In the genomic region with DNA sequence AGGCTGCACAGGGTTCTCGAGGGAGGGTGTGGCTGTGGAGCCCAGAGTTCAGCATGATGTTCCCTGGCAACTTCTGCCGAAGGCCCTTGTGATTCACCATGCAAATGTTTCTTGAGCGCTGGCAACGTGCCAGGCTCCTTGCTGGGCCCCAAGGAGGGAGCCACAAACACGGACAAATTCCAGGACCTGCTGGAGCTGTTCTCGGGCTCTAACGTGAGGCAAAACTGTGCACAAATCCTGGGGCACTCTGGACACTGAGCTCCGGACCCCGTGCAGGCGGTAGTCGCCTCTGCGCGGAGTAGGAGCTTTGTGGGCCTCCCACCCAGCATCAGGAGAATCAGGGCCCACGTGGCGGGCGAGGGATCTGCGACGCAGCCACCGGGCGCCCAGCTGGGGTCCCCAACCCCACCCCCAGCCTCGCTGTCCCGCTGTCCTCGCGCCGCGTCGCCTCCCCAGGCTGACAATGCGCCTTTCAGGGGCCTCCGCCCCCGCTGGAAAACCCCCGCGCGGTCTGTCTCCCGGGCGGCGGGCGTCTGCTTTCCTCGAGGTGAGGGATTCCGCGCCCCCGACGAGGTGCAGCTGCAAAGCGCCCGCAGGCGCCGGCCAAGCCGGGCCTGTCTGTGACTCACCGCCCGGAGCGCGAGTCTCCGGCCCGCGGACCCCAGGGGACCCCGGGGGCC, we compare ENCODE assay signal across 8 cellular contexts. TPM values are rescaled to one million over a fixed set of nuclear protein-coding genes. Genes with fewer than 3 reads are reported as not detected.
A peak's percentile ranks its signal among the peaks of the same experiment; 100 is the strongest.
DNase-seq lines count a peak whose midpoint lies in the region; ATAC-seq lines count a peak whose summit lies in the region.

No MANE protein-coding gene starts in this region.

- WGBS in trophoblast cell (ENCODE audit: extremely low coverage, insufficient coverage, insufficient read length), result no CpG with 5 or more reads among the region's 55 CpGs

- no peaks in the 10 kb centered on the region for H3K79me2 ChIP-seq in trophoblast cell (ENCODE audit: control insufficient read depth, insufficient read depth, low read length, poor library complexity)

- H3K36me3 ChIP-seq in NT2/D1 (ENCODE audit: insufficient read depth, insufficient read length, low read length) (no peaks in the 10 kb centered on the region), trophoblast cell (ENCODE audit: control insufficient read depth in 1 of 2, insufficient read depth in 2 of 2, low read length in 2 of 2) (no peaks in the 10 kb centered on the region)

- no peaks in the 10 kb centered on the region; the same call in 1 of the 2 replicates for H3K9me3 ChIP-seq in NT2/D1 (ENCODE audit: insufficient read depth, low read length)
- H3K9me3 ChIP-seq in trophoblast cell (ENCODE audit: insufficient read depth, low read depth, low read length), result no peaks in the 10 kb centered on the region

- no peak overlapping the region for H3K23ac ChIP-seq in trophoblast cell (ENCODE audit: low read length)

- DNase-seq in GM03348 (ENCODE audit: low spot score), result peak; percentile 69
- peak; percentile 23 for DNase-seq in NT2/D1 (ENCODE audit: low read depth, low spot score)
- peak; percentile 70 for DNase-seq in fibroblast of gingiva (ENCODE audit: low read depth)
- DNase-seq in trophoblast cell, result peak; percentile 93 to 96
- no peak for DNase-seq in stimulated activated CD4-positive, alpha-beta T cell treated with anti-CD3 and anti-CD28 coated beads, Interleukin-2, amount 100 ng/mL, for 48 hours
- no peak for DNase-seq in NCI-H2107 treated with DMSO at 0.1 percent for 48 hours (lab: John Stamatoyannopoulos, UW; ENCODE audit: unreplicated experiment)

- H3K27ac ChIP-seq in trophoblast cell (ENCODE audit: low read depth, low read length), result no peak overlapping the region

- no peak overlapping the region for H2AK5ac ChIP-seq in trophoblast cell (ENCODE audit: low read length)

- no peak for ATAC-seq in HG03571 (IDR thresholded peaks at IDR 0.05; ENCODE audit: unreplicated experiment)
- no peak for ATAC-seq in HG03442 (IDR thresholded peaks at IDR 0.05; ENCODE audit: unreplicated experiment)

- no peak overlapping the region for H3K4ac ChIP-seq in trophoblast cell (ENCODE audit: low read depth, low read length)

- peak overlapping the region; percentile 2 for H2BK12ac ChIP-seq in trophoblast cell (ENCODE audit: low read length)

- peak overlapping the region; percentile 47 for H3K9ac ChIP-seq in NT2/D1 (ENCODE audit: insufficient read length, low read depth)
- H3K9ac ChIP-seq in trophoblast cell (ENCODE audit: low read length), result no peak overlapping the region

- peaks cover 11% of the 10 kb centered on the region for H3K4me1 ChIP-seq in NT2/D1 (ENCODE audit: insufficient read depth, insufficient read length)
- peaks cover 23 to 28% of the 10 kb centered on the region in 2 experiments for H3K4me1 ChIP-seq in trophoblast cell (ENCODE audit: control insufficient read depth in 1 of 2, insufficient read depth in 2 of 2, low read length in 2 of 2)

- H3K4me3 ChIP-seq in NT2/D1 (ENCODE audit: insufficient read length, low read depth) (no peak overlapping the region), trophoblast cell (ENCODE audit: low read depth, low read length) (no peak overlapping the region)

- no peak overlapping the region for H3K4me2 ChIP-seq in trophoblast cell (ENCODE audit: low read length)

- H2BK120ac ChIP-seq in trophoblast cell (ENCODE audit: insufficient read depth, low read length, poor library complexity), result peak overlapping the region; percentile 23

- no peak overlapping the region for H3K14ac ChIP-seq in trophoblast cell (ENCODE audit: low read length)

- H2BK5ac ChIP-seq in trophoblast cell (ENCODE audit: low read depth, low read length, poor library complexity), result no peak overlapping the region

- no peak overlapping the region for H3K18ac ChIP-seq in trophoblast cell (ENCODE audit: low read length)

- H4K12ac ChIP-seq in trophoblast cell (ENCODE audit: low read depth, low read length), result no peak overlapping the region

- H4K91ac ChIP-seq in trophoblast cell (ENCODE audit: low read depth, low read length), result peak overlapping the region; percentile 28

- peaks cover 9% of the 10 kb centered on the region for H3K79me1 ChIP-seq in trophoblast cell (ENCODE audit: low read length)

- H3K27me3 ChIP-seq in NT2/D1 (ENCODE audit: insufficient read depth, insufficient read length), result no peaks in the 10 kb centered on the region
- H3K27me3 ChIP-seq in trophoblast cell (ENCODE audit: insufficient read depth, low read length), result no peaks in the 10 kb centered on the region

- H4K8ac ChIP-seq in trophoblast cell (ENCODE audit: low read depth, low read length), result no peak overlapping the region

- H2AFZ ChIP-seq in trophoblast cell (ENCODE audit: insufficient read depth, low read length, poor library complexity), result no peak overlapping the region

RNA-seq across cellular contexts. Expression of a gene that starts 31.7 kb away (rescaled TPM):
- 8.9 and 9.3 TPM in 2 replicates for polyA plus RNA-seq in trophoblast cell (2013)

RNA-seq across cellular contexts. Expression of a gene that starts 40.9 kb away (rescaled TPM):
- polyA plus RNA-seq in trophoblast cell (2013), result 0.06 and 0.08 TPM in 2 replicates

Comparison
In these comparisons a context has a peak if more than half of its experiments do, and no peak if none do; other contexts are left out.
1. DNase-seq: peak in GM03348 (single experiment), NT2/D1 (single experiment), fibroblast of gingiva (single experiment) and trophoblast cell (2 of 2); none in stimulated activated CD4-positive, alpha-beta T cell treated with anti-CD3 and anti-CD28 coated beads, Interleukin-2, amount 100 ng/mL, for 48 hours (0 of 2) and NCI-H2107 treated with DMSO at 0.1 percent for 48 hours (single experiment).